In the genomic region with DNA sequence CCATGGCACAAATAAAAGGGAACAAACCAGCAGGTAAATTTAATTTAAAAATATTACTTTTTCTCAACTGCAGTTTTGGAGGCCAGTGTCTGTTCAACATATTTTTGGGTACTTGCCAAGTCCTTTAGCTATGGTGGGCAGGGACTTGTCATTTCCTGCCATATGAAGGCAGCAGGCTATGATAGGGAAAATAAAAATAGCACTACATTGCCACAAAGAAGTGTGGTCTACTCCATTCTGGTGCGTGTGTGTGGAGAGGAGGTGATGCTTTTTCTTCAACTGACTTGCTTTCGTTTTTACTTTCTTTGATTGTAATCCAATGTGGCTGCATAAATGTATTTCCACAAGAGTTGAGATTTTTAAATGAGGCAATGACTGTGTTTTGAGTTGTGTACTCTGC, we compare ENCODE assay signal across 10 cellular contexts. TPM values are rescaled to one million over a fixed set of nuclear protein-coding genes. Genes with fewer than 3 reads are reported as not detected.
DNase-seq lines count a peak whose midpoint lies in the region; ATAC-seq and TF ChIP-seq lines count a peak whose summit lies in the region.
"Had no signal": no experiment of that assay in that cellular context is flagged by ENCODE, and none has a peak within 500 bp of the region (broad histone marks: within the 10 kb centered on the region; RNA-seq: fewer than 3 reads in every experiment).

No MANE protein-coding gene starts in this region.

- H3K4me3 ChIP-seq in MM.1S (ENCODE audit: low read length) (peak overlapping the region; percentile 53; the same call in 1 of the 2 replicates), GM23248 (no peak overlapping the region)
- H3K4me3 ChIP-seq: K562 had no signal

- peak overlapping the region; percentile 86 for H3K4me2 ChIP-seq in MM.1S (ENCODE audit: low read depth, low read length)
- no peak overlapping the region for H3K4me2 ChIP-seq in GM23248 (ENCODE audit: unreplicated experiment)

- H3K9me2 ChIP-seq in MM.1S (replicated peaks; ENCODE audit: insufficient read depth, low read length) (no peaks in the 10 kb centered on the region), GM23248 (ENCODE audit: insufficient read depth) (no peaks in the 10 kb centered on the region)

- H3K36me3 ChIP-seq in MM.1S (replicated peaks; ENCODE audit: insufficient read depth, low read length) (no peaks in the 10 kb centered on the region), GM23248 (ENCODE audit: low read depth) (no peaks in the 10 kb centered on the region)

- H3K27ac ChIP-seq in MM.1S (ENCODE audit: low read length), result peak overlapping the region; percentile 64; the same call in 1 of the 2 replicates
- H3K27ac ChIP-seq in GM23248, result no peak overlapping the region
- H3K27ac ChIP-seq: epithelial cell of prostate had no signal

- H2AFZ ChIP-seq in MM.1S (ENCODE audit: low read length) (peak overlapping the region; percentile 69), GM23248 (no peak overlapping the region)

- 0 to 2% methylated on average over 2 of the region's 2 CpGs for WGBS in GM23248 (ENCODE audit: low coverage in 1 of 2, low lambda C conversion rate in 2 of 2, missing lambda C conversion rate in 2 of 2), 2 experiments

- H3K9ac ChIP-seq in MM.1S (ENCODE audit: low read length) (peak overlapping the region; percentile 21; the same call in 1 of the 2 replicates), GM23248 (no peak overlapping the region)

- H3K4me1 ChIP-seq in MM.1S (ENCODE audit: low read length) (peaks cover 14% of the 10 kb centered on the region), GM23248 (ENCODE audit: insufficient read depth) (no peaks in the 10 kb centered on the region)

- in situ Hi-C loops in GM23248 (cut with MboI), result no loop called here

- H3K9me3 ChIP-seq in MM.1S (replicated peaks; ENCODE audit: insufficient read depth, low read length) (no peaks in the 10 kb centered on the region), GM23248 (ENCODE audit: low read depth) (no peaks in the 10 kb centered on the region)

- H3F3A ChIP-seq in MM.1S (ENCODE audit: insufficient read depth, low read length), result 0 out of 2 replicates have a peak, but pooled peaks cover 7% of the 10 kb centered on the region
- H3F3A ChIP-seq in GM23248 (ENCODE audit: insufficient read depth), result no peaks in the 10 kb centered on the region

- ATAC-seq in GM18511 (IDR thresholded peaks at IDR 0.05; ENCODE audit: unreplicated experiment) (peak; percentile 94), GM21529 (IDR thresholded peaks at IDR 0.05; ENCODE audit: unreplicated experiment) (peak; percentile 89)
- ATAC-seq: K562 had no signal

- no peaks in the 10 kb centered on the region for H3K27me3 ChIP-seq in MM.1S (replicated peaks; ENCODE audit: insufficient read depth, low read length)
- H3K27me3 ChIP-seq in GM23248 (replicated peaks; ENCODE audit: insufficient read depth), result no peaks in the 10 kb centered on the region

- H3K79me2 ChIP-seq in MM.1S (ENCODE audit: low read length), result no peaks in the 10 kb centered on the region
- no peaks in the 10 kb centered on the region for H3K79me2 ChIP-seq in GM23248 (ENCODE audit: insufficient read depth)

- peak; percentile 89 for DNase-seq in MM.1S
- peak; percentile 82 for DNase-seq in central memory CD4-positive, alpha-beta T cell
- no peak for DNase-seq in GM23248
- DNase-seq in inferior parietal cortex (ENCODE audit: extremely low spot score), result no peak
- DNase-seq in NCI-H1105 (lab: John Stamatoyannopoulos, UW), result no peak
- DNase-seq in NCI-H82 treated with DMSO at 0.1 percent for 48 hours (lab: John Stamatoyannopoulos, UW; ENCODE audit: unreplicated experiment), result no peak

- H4K20me1 ChIP-seq in MM.1S (ENCODE audit: insufficient read depth, low read length) (no peaks in the 10 kb centered on the region), GM23248 (ENCODE audit: insufficient read depth) (no peaks in the 10 kb centered on the region)

- no peak for TF ChIP-seq CTCF in MM.1S (IDR thresholded peaks at IDR 0.05; ENCODE audit: low read length)

RNA-seq across cellular contexts. Expression of a gene that starts 17.2 kb away (rescaled TPM):
- total RNA-seq in GM23248 (2014; rRNA removed; shearing (Covaris generic)), result not detected in 2 replicates
- polyA plus RNA-seq in GM23248 (2016; fragmentation: Nextera tagmentation; extraction: Ambion mirVana), result not detected in 2 replicates

Comparison
In these comparisons a context has a peak if more than half of its experiments do, and no peak if none do; other contexts are left out.
1. DNase-seq: peak in MM.1S (single experiment) and central memory CD4-positive, alpha-beta T cell (single experiment); none in GM23248 (single experiment), inferior parietal cortex (single experiment), NCI-H1105 (single experiment) and NCI-H82 treated with DMSO at 0.1 percent for 48 hours (single experiment).